24 cellular contexts compared by ENCODE assay signal in the genomic region with DNA sequence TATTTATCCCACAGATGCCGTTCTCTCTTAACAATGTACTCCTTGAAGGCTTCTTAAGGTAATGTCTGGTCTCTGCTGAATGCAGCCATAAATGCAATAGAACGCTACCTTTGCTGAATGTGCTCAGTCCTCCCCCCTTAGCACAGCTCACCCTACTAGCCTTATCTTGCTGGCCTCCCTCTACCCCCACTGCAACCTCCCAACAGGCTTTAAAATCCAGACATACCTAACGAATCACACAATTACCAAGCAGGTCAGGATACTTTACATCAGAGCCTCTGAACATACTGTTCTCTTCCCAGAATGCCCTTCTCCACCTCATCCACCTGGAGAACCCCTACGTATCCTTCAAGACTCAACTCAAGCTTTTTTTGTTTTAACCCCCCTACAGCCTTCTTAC. TPM values are rescaled to one million over a fixed set of nuclear protein-coding genes. Genes with fewer than 3 reads are reported as not detected.
DNase-seq lines count a peak whose midpoint lies in the region; ATAC-seq, FAIRE-seq and TF ChIP-seq lines count a peak whose summit lies in the region.
"Had no signal": no experiment of that assay in that cellular context is flagged by ENCODE, and none has a peak within 500 bp of the region (broad histone marks: within the 10 kb centered on the region; RNA-seq: fewer than 3 reads in every experiment).

No MANE protein-coding gene starts in this region.

- no peak for TF ChIP-seq POLR2A in K562 (conservative IDR thresholded peaks at IDR 0.05)

- no peaks in the 10 kb centered on the region for H3K36me3 ChIP-seq in K562 (ENCODE audit: control insufficient read depth, insufficient read depth, low read length)
- H3K36me3 ChIP-seq in keratinocyte (ENCODE audit: control insufficient read depth in 2 of 2, extremely low read depth in 1 of 2, insufficient read depth in 2 of 2, low read length in 2 of 2): no peaks in the 10 kb centered on the region
- H3K36me3 ChIP-seq: BE2C, left ventricle myocardium inferior had no signal

- H3K4me2 ChIP-seq in K562 (ENCODE audit: insufficient read depth, low read length) (no peak overlapping the region), keratinocyte (ENCODE audit: control insufficient read depth, extremely low read depth, insufficient read depth, low read depth, low read length) (no peak overlapping the region)

- no peaks in the 10 kb centered on the region for H3K79me2 ChIP-seq in K562 (ENCODE audit: control insufficient read depth, insufficient read depth, low read length)
- H3K79me2 ChIP-seq in keratinocyte (ENCODE audit: control insufficient read depth, insufficient read depth, low read length): no peaks in the 10 kb centered on the region

- H3K9me1 ChIP-seq in K562 (ENCODE audit: control insufficient read depth, insufficient read depth, low read length): no peaks in the 10 kb centered on the region
- H3K9me1 ChIP-seq in keratinocyte (ENCODE audit: control insufficient read depth, extremely low read depth, insufficient read depth, low read length): no peaks in the 10 kb centered on the region

- TF ChIP-seq CTCF in K562 (IDR thresholded peaks at IDR 0.05 in 2 of 3, conservative IDR thresholded peaks at IDR 0.05 in 1 of 3; ENCODE audit: insufficient read depth in 2 of 3, low read depth in 1 of 3, low read length in 3 of 3): no peak
- TF ChIP-seq CTCF in keratinocyte (optimal IDR thresholded peaks at IDR 0.05 in 1 of 3, IDR thresholded peaks at IDR 0.05 in 1 of 3, conservative IDR thresholded peaks at IDR 0.05 in 1 of 3; ENCODE audit: extremely low read depth in 1 of 3, insufficient read depth in 2 of 3, low read length in 3 of 3): no peak

- TF ChIP-seq EP300 in K562 (IDR thresholded peaks at IDR 0.05; ENCODE audit: low read length): no peak

- no TSS peak for BruUV-seq in K562 (replicated peaks; lab: Mats Ljungman, UMichigan)

- H3K4me3 ChIP-seq in K562 (no peak overlapping the region), keratinocyte (ENCODE audit: control insufficient read depth in 2 of 3, extremely low read depth in 1 of 3, insufficient read depth in 2 of 3, low read depth in 1 of 3, low read length in 3 of 3) (no peak overlapping the region)
- H3K4me3 ChIP-seq: left ventricle myocardium inferior, mucosa of descending colon had no signal

- H3K27me3 ChIP-seq in K562 (ENCODE audit: control insufficient read depth in 2 of 2, insufficient read depth in 2 of 2, low read length in 2 of 2) (no peaks in the 10 kb centered on the region), keratinocyte (ENCODE audit: control insufficient read depth, extremely low read depth, insufficient read depth, low read length) (no peaks in the 10 kb centered on the region)
- H3K27me3 ChIP-seq: BE2C had no signal

- H3K27ac ChIP-seq in K562 (ENCODE audit: extremely low read depth, low read depth, low read length) (peak overlapping the region; percentile 63; the same call in 1 of the 3 replicates), keratinocyte (ENCODE audit: control insufficient read depth, insufficient read depth, low read length) (no peak overlapping the region)
- H3K27ac ChIP-seq: left ventricle myocardium inferior had no signal

- TF ChIP-seq RAD21 in K562 (CRISPR knock-in tag; conservative IDR thresholded peaks at IDR 0.05 in 1 of 2, IDR thresholded peaks at IDR 0.05 in 1 of 2): no peak

- POLR2A ChIA-PET in K562 (lab: Yijun Ruan, JAX): interaction anchor here (1.6 kb wide), 1 partner anchor 22 kb away, joined by 3 read pairs; no protein-coding TSS in a partner anchor

- ATAC-seq in K562 (peak; percentile 74), GM19328 (IDR thresholded peaks at IDR 0.05; ENCODE audit: unreplicated experiment) (no peak), GM21360 (IDR thresholded peaks at IDR 0.05; ENCODE audit: unreplicated experiment) (no peak), HG03139 (IDR thresholded peaks at IDR 0.05; ENCODE audit: unreplicated experiment) (no peak), Right ventricle myocardium superior (ENCODE audit: poor library complexity) (no peak)
- ATAC-seq: mucosa of descending colon; stimulated activated memory B cell treated with anti-CD40 and anti-IgM and Interleukin-4, amounts not matched to agents 10 μg/mL and 1 μg/mL and 100 μg/mL, for 72 hours had no signal

- CTCF ChIA-PET in K562 (lab: Yijun Ruan, JAX; ENCODE audit: low intra/inter-chr PET ratio): no interaction called here

- intact Hi-C loops in K562 (cut with micrococcal nuclease) (no loop called here), Right ventricle myocardium superior (cut with DNase I) (no loop called here)

- dilution Hi-C loops in keratinocyte (cut with MboI; ENCODE audit: extremely low pct_ligation_motif_present, low sequenced_read_pairs): no loop called here

- DNase-seq in M059J (ENCODE audit: low read depth): peak; percentile 10
- DNase-seq in K562 (ENCODE audit: extremely low read depth in 1 of 4, low spot score in 3 of 4): peak in 2 of 4 experiments; percentile 31 to 54
- DNase-seq in keratinocyte (ENCODE audit: low read depth, low spot score): peak; percentile 4
- no peak for DNase-seq in Right ventricle myocardium superior
- DNase-seq: activated B cell treated with CpG ODN at 0.5 μM for 24 hours; activated CD4-positive, alpha-beta T cell treated with anti-CD3 and anti-CD28 coated beads, Interleukin-2, amount 50 U/mL, for 4 hours; activated gamma-delta T cell; activated T-cell treated with anti-CD3 and anti-CD28 coated beads for 4 hours; BE2C; central memory CD4-positive, alpha-beta T cell; COR-L47; foreskin fibroblast; GOT3; left ventricle myocardium inferior; mucosa of descending colon; NCI-H187; NCI-H69; stimulated activated CD4-positive, alpha-beta T cell treated with anti-CD3 and anti-CD28 coated beads, Interleukin-1b, Interleukin-23, amount 100 ng/mL, for 48 hours; SW 1271 had no signal

- peak; percentile 64 for FAIRE-seq in K562 (lab: Jason Lieb, UNC)
- FAIRE-seq in keratinocyte (lab: Jason Lieb, UNC): no peak
- FAIRE-seq: endothelial cell of umbilical vein had no signal

- H3K9me3 ChIP-seq in K562 (replicated peaks; ENCODE audit: control insufficient read depth, insufficient read depth, low read depth, low read length): no peaks in the 10 kb centered on the region
- H3K9me3 ChIP-seq in keratinocyte (ENCODE audit: control insufficient read depth, low read depth, low read length): no peaks in the 10 kb centered on the region
- H3K9me3 ChIP-seq: BE2C, mucosa of descending colon had no signal

- in situ Hi-C loops in K562 (cut with MboI): no loop called here

- WGBS in K562 (ENCODE audit: insufficient coverage, low coverage, missing lambda C conversion rate): 43% methylated on average over 4 of the region's 4 CpGs

- peak overlapping the region; percentile 76 for H2AFZ ChIP-seq in K562 (ENCODE audit: low read depth, low read length)
- no peak overlapping the region for H2AFZ ChIP-seq in keratinocyte (ENCODE audit: control insufficient read depth, low read length)

- H3K4me1 ChIP-seq in K562 (replicated peaks in 1 of 2; ENCODE audit: control insufficient read depth in 2 of 2, insufficient read depth in 2 of 2, low read length in 2 of 2) (peaks cover 0 to 19% of the 10 kb centered on the region in 2 experiments; a peak in 2 of 5 replicates), keratinocyte (ENCODE audit: control insufficient read depth, extremely low read depth, insufficient read depth, low read length) (peaks cover 18% of the 10 kb centered on the region)
- H3K4me1 ChIP-seq: BE2C, left ventricle myocardium inferior had no signal

- no peaks in the 10 kb centered on the region for H4K20me1 ChIP-seq in K562 (replicated peaks; ENCODE audit: control insufficient read depth, insufficient read depth, low read length)
- no peaks in the 10 kb centered on the region for H4K20me1 ChIP-seq in keratinocyte (ENCODE audit: control insufficient read depth, extremely low read depth, insufficient read depth, low read length)

- H3K9ac ChIP-seq in K562 (ENCODE audit: insufficient read depth in 1 of 2, low read depth in 2 of 2, low read length in 2 of 2) (no peak overlapping the region), keratinocyte (ENCODE audit: control insufficient read depth, extremely low read depth, insufficient read depth, low read length) (no peak overlapping the region)

RNA-seq across cellular contexts. Expression of a gene that starts 51.0 kb away (rescaled TPM):
- total RNA-seq in M059J (2014; rRNA removed; shearing (Covaris generic)): 17.2 and 48.6 TPM in 2 replicates
- 40.5 and 42.6 TPM in 2 replicates for total RNA-seq in K562 (2011; cell fraction: chromatin; rRNA removed; ENCODE audit: low replicate concordance)
- 19.3 and 19.5 TPM in 2 replicates for total RNA-seq in K562 (2011; cell fraction: nucleolus; rRNA removed)
- total RNA-seq in K562 (2011; cell fraction: nucleoplasm; rRNA removed): 30.1 and 58.6 TPM in 2 replicates
- 34.0 and 41.1 TPM in 2 replicates for total RNA-seq in K562 (2014; rRNA removed)
- 25.9 and 36.2 TPM in 2 replicates for total RNA-seq in K562 (2014; rRNA removed; fragmentation: Illumina TruSeq; extraction: Trizol)
- 25.2 and 26.4 TPM in 2 replicates for total RNA-seq in K562 (2015; rRNA removed; fragmentation: Illumina TruSeq; extraction: Trizol)
- 29.5 and 31.4 TPM in 2 replicates for total RNA-seq in K562 (2021)
- 25.9 and 26.6 TPM in 2 replicates for polyA plus RNA-seq in K562 (2011; rRNA removed)
- polyA plus RNA-seq in K562 (2011; cell fraction: cytosol; rRNA removed): 34.4 and 35.1 TPM in 2 replicates
- polyA plus RNA-seq in K562 (2011; cell fraction: nucleus; rRNA removed): 9.0 and 12.8 TPM in 2 replicates
- 29.0 and 43.4 TPM in 2 replicates for polyA plus RNA-seq in K562 (2012)
- 24.1 and 32.1 TPM in 2 replicates for polyA plus RNA-seq in K562 (2014; fragmentation: Illumina TruSeq; extraction: Trizol)
- polyA plus RNA-seq in K562 (2014; fragmentation: Nextera tagmentation; extraction: Ambion mirVana): 10 to 100 TPM; 20.5 to 24.9 TPM
- 38.2 and 38.6 TPM in 2 replicates for polyA plus RNA-seq in K562 (2014; rRNA removed)
- polyA minus RNA-seq in K562 (2011; rRNA and poly(A)+ RNA removed): 15.8 and 23.3 TPM in 2 replicates
- polyA minus RNA-seq in K562 (2011; cell fraction: cytosol; rRNA and poly(A)+ RNA removed): 5.2 and 10.3 TPM in 2 replicates
- 12.8 and 14.1 TPM in 2 replicates for polyA minus RNA-seq in K562 (2011; cell fraction: nucleus; rRNA and poly(A)+ RNA removed)
- 11.2 to 13.6 TPM (median 13.5 TPM) in 3 replicates for polyA plus RNA-seq in keratinocyte
- 2.0 TPM for polyA plus RNA-seq in keratinocyte (2011; ENCODE audit: low read depth)
- 12.3 and 14.3 TPM in 2 replicates for polyA plus RNA-seq in keratinocyte (2011; cell fraction: cytosol; rRNA removed)
- polyA plus RNA-seq in keratinocyte (2011; cell fraction: nucleus; rRNA removed): 7.6 and 7.8 TPM in 2 replicates
- 7.7 and 13.4 TPM in 2 replicates for polyA plus RNA-seq in keratinocyte (2012; ENCODE audit: low replicate concordance)
- polyA minus RNA-seq in keratinocyte: 3.4 to 8.4 TPM (median 5.3 TPM) in 3 replicates
- 8.1 TPM for polyA minus RNA-seq in keratinocyte (2011; cell fraction: cytosol; rRNA and poly(A)+ RNA removed)
- polyA minus RNA-seq in keratinocyte (2011; cell fraction: nucleus; rRNA and poly(A)+ RNA removed): 5.6 and 9.4 TPM in 2 replicates
- 35.8 TPM for total RNA-seq in Right ventricle myocardium superior

RNA-seq across cellular contexts. Expression of a gene that starts 53.7 kb away (rescaled TPM):
- total RNA-seq in M059J (2014; rRNA removed; shearing (Covaris generic)): 79.8 and 110 TPM in 2 replicates
- total RNA-seq in K562 (2011; cell fraction: chromatin; rRNA removed; ENCODE audit: low replicate concordance): 86.5 and 141 TPM in 2 replicates
- 70.0 and 75.7 TPM in 2 replicates for total RNA-seq in K562 (2011; cell fraction: nucleolus; rRNA removed)
- 87.0 and 111 TPM in 2 replicates for total RNA-seq in K562 (2011; cell fraction: nucleoplasm; rRNA removed)
- total RNA-seq in K562 (2014; rRNA removed): 140 and 162 TPM in 2 replicates
- 95.8 and 106 TPM in 2 replicates for total RNA-seq in K562 (2014; rRNA removed; fragmentation: Illumina TruSeq; extraction: Trizol)
- 144 and 150 TPM in 2 replicates for total RNA-seq in K562 (2015; rRNA removed; fragmentation: Illumina TruSeq; extraction: Trizol)
- 90.4 and 92.2 TPM in 2 replicates for total RNA-seq in K562 (2021)
- polyA plus RNA-seq in K562 (2011; rRNA removed): 95.5 and 98.7 TPM in 2 replicates
- polyA plus RNA-seq in K562 (2011; cell fraction: cytosol; rRNA removed): 78.1 and 92.3 TPM in 2 replicates
- 131 and 154 TPM in 2 replicates for polyA plus RNA-seq in K562 (2011; cell fraction: nucleus; rRNA removed)
- 96.0 and 204 TPM in 2 replicates for polyA plus RNA-seq in K562 (2012)
- polyA plus RNA-seq in K562 (2014; fragmentation: Illumina TruSeq; extraction: Trizol): 122 and 149 TPM in 2 replicates
- 10 to 100 TPM; 37.0 to 37.8 TPM for polyA plus RNA-seq in K562 (2014; fragmentation: Nextera tagmentation; extraction: Ambion mirVana)
- polyA plus RNA-seq in K562 (2014; rRNA removed): 135 and 156 TPM in 2 replicates
- polyA minus RNA-seq in K562 (2011; rRNA and poly(A)+ RNA removed): 49.6 and 59.2 TPM in 2 replicates
- polyA minus RNA-seq in K562 (2011; cell fraction: cytosol; rRNA and poly(A)+ RNA removed): 41.8 and 47.4 TPM in 2 replicates
- 58.6 and 82.4 TPM in 2 replicates for polyA minus RNA-seq in K562 (2011; cell fraction: nucleus; rRNA and poly(A)+ RNA removed)
- 10.9 to 15.0 TPM (median 14.2 TPM) in 3 replicates for polyA plus RNA-seq in keratinocyte
- 3.3 TPM for polyA plus RNA-seq in keratinocyte (2011; ENCODE audit: low read depth)
- polyA plus RNA-seq in keratinocyte (2011; cell fraction: cytosol; rRNA removed): 13.5 and 20.6 TPM in 2 replicates
- 12.8 and 15.4 TPM in 2 replicates for polyA plus RNA-seq in keratinocyte (2011; cell fraction: nucleus; rRNA removed)
- 6.9 and 10.3 TPM in 2 replicates for polyA plus RNA-seq in keratinocyte (2012; ENCODE audit: low replicate concordance)
- 3.1 to 7.7 TPM (median 5.6 TPM) in 3 replicates for polyA minus RNA-seq in keratinocyte
- 9.2 TPM for polyA minus RNA-seq in keratinocyte (2011; cell fraction: cytosol; rRNA and poly(A)+ RNA removed)
- 2.6 and 3.8 TPM in 2 replicates for polyA minus RNA-seq in keratinocyte (2011; cell fraction: nucleus; rRNA and poly(A)+ RNA removed)
- 6.0 TPM for total RNA-seq in Right ventricle myocardium superior

Comparison
In these comparisons a context has a peak if more than half of its experiments do, and no peak if none do; other contexts are left out.
1. RNA of a gene that starts 53.7 kb away (total RNA-seq): 70.0 to 162 TPM in K562 and 79.8 to 110 TPM in M059J; 6.0 TPM in Right ventricle myocardium superior (single experiment); every median in the first group is over 10 times any median in the second.